In the genomic region with DNA sequence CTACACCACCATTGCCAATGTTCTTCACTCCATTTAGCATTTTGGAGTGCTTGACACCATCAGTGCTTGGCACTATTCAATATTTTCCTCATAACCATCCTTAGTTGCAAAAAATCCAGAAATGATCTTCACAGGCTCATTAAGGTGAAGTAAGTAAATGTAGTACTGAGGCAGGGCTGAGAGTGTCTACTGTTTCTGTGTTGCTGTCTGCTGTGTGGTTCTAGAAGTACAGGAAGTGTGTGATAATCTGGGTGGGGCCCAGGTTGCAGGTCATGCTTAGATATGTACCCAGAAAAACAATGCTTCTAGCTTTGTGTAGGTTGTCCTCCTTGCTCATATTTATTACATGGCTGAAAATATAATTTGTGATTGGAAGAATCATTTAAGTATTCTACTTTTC, we compare ENCODE assay signal across 26 cellular contexts.
DNase-seq lines count a peak whose midpoint lies in the region; ATAC-seq, FAIRE-seq and TF ChIP-seq lines count a peak whose summit lies in the region.
"Had no signal": no experiment of that assay in that cellular context is flagged by ENCODE, and none has a peak within 500 bp of the region (broad histone marks: within the 10 kb centered on the region; RNA-seq: fewer than 3 reads in every experiment).

No MANE protein-coding gene starts in this region.

- BruUV-seq in endothelial cell of umbilical vein (replicated peaks; lab: Mats Ljungman, UMichigan): no TSS peak

- no peaks in the 10 kb centered on the region for H3K9me3 Mint-ChIP-seq in natural killer cell
- H3K9me3 Mint-ChIP-seq in natural killer cell treated with Interleukin-12 subunit alpha and Interleukin-12 subunit beta and Interleukin-15 and Interleukin-18, amount 100 ng/mL, for 72 hours: no peaks in the 10 kb centered on the region
- H3K9me3 Mint-ChIP-seq: HFFc6 had no signal

- H3K27me3 ChIP-seq in endothelial cell of umbilical vein (ENCODE audit: control insufficient read depth in 2 of 2, insufficient read depth in 2 of 2, low read length in 2 of 2): no peaks in the 10 kb centered on the region
- H3K27me3 ChIP-seq in foreskin keratinocyte: no peaks in the 10 kb centered on the region
- no peaks in the 10 kb centered on the region for H3K27me3 ChIP-seq in left lung
- H3K27me3 ChIP-seq: BE2C; BLaER1 treated with 17β-estradiol and CSF1 and Interleukin-3, amounts not matched to agents 10 nM and 100 nM had no signal

- FAIRE-seq in endothelial cell of umbilical vein (lab: Jason Lieb, UNC): no peak
- FAIRE-seq: A549, D721Med, GM12878, H54 had no signal

- H3K36me3 Mint-ChIP-seq in natural killer cell: no peaks in the 10 kb centered on the region
- H3K36me3 Mint-ChIP-seq in natural killer cell treated with Interleukin-12 subunit alpha and Interleukin-12 subunit beta and Interleukin-15 and Interleukin-18, amount 100 ng/mL, for 72 hours: no peaks in the 10 kb centered on the region
- H3K36me3 Mint-ChIP-seq: CD14-positive monocyte; CD8-positive, alpha-beta memory T cell had no signal

- no peak overlapping the region for H3K9ac ChIP-seq in endothelial cell of umbilical vein (replicated peaks; ENCODE audit: extremely low read depth, insufficient read depth, low read length)
- H3K9ac ChIP-seq: BLaER1 treated with 17β-estradiol and CSF1 and Interleukin-3, amounts not matched to agents 10 nM and 100 nM had no signal

- dilution Hi-C loops in endothelial cell of umbilical vein (cut with MboI; ENCODE audit: extremely low pct_ligation_motif_present, low sequenced_read_pairs): no loop called here

- peak overlapping the region; percentile 58 to 60 for H3K27ac Mint-ChIP-seq in natural killer cell
- H3K27ac Mint-ChIP-seq in natural killer cell treated with Interleukin-12 subunit alpha and Interleukin-12 subunit beta and Interleukin-15 and Interleukin-18, amount 100 ng/mL, for 72 hours: no peak overlapping the region
- H3K27ac Mint-ChIP-seq: CD14-positive monocyte; CD4-positive, alpha-beta T cell; HFFc6 had no signal

- POLR2A ChIA-PET in endothelial cell of umbilical vein (lab: Charles Lee): no interaction called here

- no peaks in the 10 kb centered on the region for H3K27me3 Mint-ChIP-seq in natural killer cell (ENCODE audit: low read depth in 2 of 2)
- H3K27me3 Mint-ChIP-seq in natural killer cell treated with Interleukin-12 subunit alpha and Interleukin-12 subunit beta and Interleukin-15 and Interleukin-18, amount 100 ng/mL, for 72 hours: peaks cover 0 to 1% of the 10 kb centered on the region in 2 donors
- H3K27me3 Mint-ChIP-seq: CD4-positive, alpha-beta T cell; CD8-positive, alpha-beta memory T cell had no signal

- H3K36me3 ChIP-seq in endothelial cell of umbilical vein (ENCODE audit: control insufficient read depth in 2 of 2, extremely low read depth in 1 of 2, insufficient read depth in 2 of 2, low read length in 2 of 2) (no peaks in the 10 kb centered on the region), left lung (no peaks in the 10 kb centered on the region)
- H3K36me3 ChIP-seq: BE2C; BLaER1 treated with 17β-estradiol and CSF1 and Interleukin-3, amounts not matched to agents 10 nM and 100 nM; HAP-1 had no signal

- no peak overlapping the region for H3K4me3 Mint-ChIP-seq in natural killer cell
- H3K4me3 Mint-ChIP-seq in natural killer cell treated with Interleukin-12 subunit alpha and Interleukin-12 subunit beta and Interleukin-15 and Interleukin-18, amount 100 ng/mL, for 72 hours: no peak overlapping the region
- H3K4me3 Mint-ChIP-seq: CD14-positive monocyte; CD4-positive, alpha-beta T cell; CD8-positive, alpha-beta memory T cell; HFFc6 had no signal

- H3K4me3 ChIP-seq in endothelial cell of umbilical vein (replicated peaks in 1 of 3; ENCODE audit: insufficient read depth in 1 of 3, low read depth in 1 of 3, low read length in 3 of 3) (no peak overlapping the region), left lung (no peak overlapping the region)
- H3K4me3 ChIP-seq: A549; BLaER1 treated with 17β-estradiol and CSF1 and Interleukin-3, amounts not matched to agents 10 nM and 100 nM; GM12878; HAP-1 had no signal

- H3K4me1 Mint-ChIP-seq in natural killer cell: peaks cover 10 to 14% of the 10 kb centered on the region in 2 donors
- H3K4me1 Mint-ChIP-seq in natural killer cell treated with Interleukin-12 subunit alpha and Interleukin-12 subunit beta and Interleukin-15 and Interleukin-18, amount 100 ng/mL, for 72 hours (ENCODE audit: low read depth in 2 of 2): peaks cover 8 to 9% of the 10 kb centered on the region in 2 donors
- H3K4me1 Mint-ChIP-seq: CD14-positive monocyte had no signal

- no peaks in the 10 kb centered on the region for H4K20me1 ChIP-seq in endothelial cell of umbilical vein (replicated peaks; ENCODE audit: control insufficient read depth, extremely low read depth, insufficient read depth, low read length)
- H4K20me1 ChIP-seq: BLaER1 treated with 17β-estradiol and CSF1 and Interleukin-3, amounts not matched to agents 10 nM and 100 nM had no signal

- H3K27ac ChIP-seq in endothelial cell of umbilical vein (ENCODE audit: insufficient read depth, low read depth, low read length) (no peak overlapping the region), foreskin keratinocyte (peak overlapping the region; percentile 12), left lung (no peak overlapping the region)
- H3K27ac ChIP-seq: A549; BLaER1 treated with 17β-estradiol and CSF1 and Interleukin-3, amounts not matched to agents 10 nM and 100 nM had no signal

- ATAC-seq in natural killer cell: peak in 1 of 3 donors; percentile 69
- no peak for ATAC-seq in natural killer cell treated with Interleukin-12 subunit alpha and Interleukin-12 subunit beta and Interleukin-15 and Interleukin-18, amount 100 ng/mL, for 72 hours
- ATAC-seq in foreskin keratinocyte: no peak
- ATAC-seq in left lung: no peak
- ATAC-seq: A549, GM12878 had no signal

- H3K4me1 ChIP-seq in endothelial cell of umbilical vein (ENCODE audit: control insufficient read depth, extremely low read depth, insufficient read depth, low read length) (no peaks in the 10 kb centered on the region), foreskin keratinocyte (peaks cover 4% of the 10 kb centered on the region), left lung (no peaks in the 10 kb centered on the region)
- H3K4me1 ChIP-seq: A549; BE2C; BLaER1 treated with 17β-estradiol and CSF1 and Interleukin-3, amounts not matched to agents 10 nM and 100 nM had no signal

- H2AFZ ChIP-seq in endothelial cell of umbilical vein (ENCODE audit: low read depth, low read length): peak overlapping the region; percentile 3

- H3K79me2 ChIP-seq in endothelial cell of umbilical vein (ENCODE audit: control insufficient read depth, insufficient read depth, low read length): no peaks in the 10 kb centered on the region

- no peak for TF ChIP-seq POLR2A in endothelial cell of umbilical vein (IDR thresholded peaks at IDR 0.05; ENCODE audit: low read depth, low read length)

- H3K9me3 ChIP-seq in endothelial cell of umbilical vein (replicated peaks; ENCODE audit: control insufficient read depth, insufficient read depth, low read length) (no peaks in the 10 kb centered on the region), left lung (no peaks in the 10 kb centered on the region)
- H3K9me3 ChIP-seq: A549; BE2C; BLaER1 treated with 17β-estradiol and CSF1 and Interleukin-3, amounts not matched to agents 10 nM and 100 nM; HAP-1 had no signal

- TF ChIP-seq CTCF in natural killer cell (IDR thresholded peaks at IDR 0.05) (no peak), endothelial cell of umbilical vein (IDR thresholded peaks at IDR 0.05; ENCODE audit: extremely low read depth in 1 of 2, insufficient read depth in 1 of 2, low read depth in 1 of 2, low read length in 2 of 2) (no peak), foreskin keratinocyte (conservative IDR thresholded peaks at IDR 0.05) (no peak), left lung (IDR thresholded peaks at IDR 0.05) (no peak)

- no peak for DNase-seq in natural killer cell
- no peak for DNase-seq in natural killer cell treated with Interleukin-12 subunit alpha and Interleukin-12 subunit beta and Interleukin-15 and Interleukin-18, amount 100 ng/mL, for 72 hours (ENCODE audit: low spot score)
- DNase-seq in endothelial cell of umbilical vein (ENCODE audit: low read depth, low spot score): no peak
- peak in 1 of 2 donors; percentile 26 for DNase-seq in foreskin keratinocyte
- DNase-seq in midbrain (lab: John Stamatoyannopoulos, UW): no peak
- DNase-seq in left lung: no peak
- DNase-seq in activated T-cell treated with anti-CD3 and anti-CD28 coated beads, Interleukin-2, amount 50 U/mL, for 1 hour: no peak
- DNase-seq: 8988T; ACHN; AML-193; BE2C; CD4-positive, alpha-beta T cell; CD8-positive, alpha-beta memory T cell; DMS 273 treated with DMSO at 0.1 percent for 48 hours; DMS79; EL; GDM1; GOT3; HFFc6 had no signal

- H3K9me1 ChIP-seq in endothelial cell of umbilical vein (replicated peaks; ENCODE audit: control insufficient read depth, extremely low read depth, insufficient read depth, low read length): no peaks in the 10 kb centered on the region

- CTCF ChIA-PET in endothelial cell of umbilical vein (lab: Charles Lee): no interaction called here

- intact Hi-C loops in natural killer cell (cut with micrococcal nuclease) (no loop called here), endothelial cell of umbilical vein (cut with micrococcal nuclease) (no loop called here), left lung (cut with DNase I) (no loop called here)

- H3K4me2 ChIP-seq in endothelial cell of umbilical vein (ENCODE audit: insufficient read depth, low read length): no peak overlapping the region
- H3K4me2 ChIP-seq: A549; BLaER1 treated with 17β-estradiol and CSF1 and Interleukin-3, amounts not matched to agents 10 nM and 100 nM had no signal

TF ChIP-seq in endothelial cell of umbilical vein, 7 proteins besides CTCF, POLR2A, EP300 and RAD21:
- TF ChIP-seq EZH2 (IDR thresholded peaks at IDR 0.05; ENCODE audit: borderline replicate concordance, low read depth, low read length, severe bottlenecking) (no peak), JUN (IDR thresholded peaks at IDR 0.05; ENCODE audit: borderline replicate concordance, insufficient read depth, insufficient read length, low read depth) (no peak), MYC (IDR thresholded peaks at IDR 0.05; ENCODE audit: low read depth, low read length) (no peak), GATA2 (IDR thresholded peaks at IDR 0.05; ENCODE audit: insufficient read depth, insufficient read length, low read depth, low read length) (no peak), FOS (IDR thresholded peaks at IDR 0.05; ENCODE audit: borderline replicate concordance, insufficient read depth, low read length) (no peak), POLR2AphosphoS5 (IDR thresholded peaks at IDR 0.05; ENCODE audit: insufficient read depth, low read depth, low read length) (no peak)
- TF ChIP-seq, protein P1, sequence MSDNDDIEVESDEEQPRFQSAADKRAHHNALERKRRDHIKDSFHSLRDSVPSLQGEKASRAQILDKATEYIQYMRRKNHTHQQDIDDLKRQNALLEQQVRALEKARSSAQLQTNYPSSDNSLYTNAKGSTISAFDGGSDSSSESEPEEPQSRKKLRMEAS (IDR thresholded peaks at IDR 0.05; ENCODE audit: insufficient read depth, insufficient read length): no peak
TF ChIP-seq in endothelial cell of umbilical vein: peak in this region for 0.

Comparison
In these comparisons a context has a peak if more than half of its experiments do, and no peak if none do; other contexts are left out.
1. H3K27ac Mint-ChIP-seq: peak in natural killer cell (2 of 2); none in natural killer cell treated with Interleukin-12 subunit alpha and Interleukin-12 subunit beta and Interleukin-15 and Interleukin-18, amount 100 ng/mL, for 72 hours (0 of 2).